Comparison of ENCODE assay signal across 14 cellular contexts in the genomic region with DNA sequence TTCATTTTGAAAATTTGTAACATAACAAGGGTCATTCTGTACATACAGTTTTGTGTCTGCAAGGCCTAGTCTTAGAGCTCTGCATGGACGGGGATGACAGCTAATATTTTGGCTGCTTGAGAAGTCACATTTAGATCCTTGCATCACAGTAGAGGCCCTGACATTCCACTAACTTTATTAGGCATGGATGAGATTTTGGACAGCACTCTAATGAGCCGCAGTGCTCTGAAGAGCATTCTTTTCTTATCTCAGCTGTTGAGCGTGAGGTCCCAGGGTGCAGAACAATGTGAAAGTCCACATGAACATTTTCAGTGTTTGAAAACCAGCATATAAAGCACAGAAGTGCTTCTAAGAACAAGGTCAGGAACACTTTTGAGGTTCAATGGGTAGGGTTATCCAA. TPM values are rescaled to one million over a fixed set of nuclear protein-coding genes. Genes with fewer than 3 reads are reported as not detected.
A peak's percentile ranks its signal among the peaks of the same experiment; 100 is the strongest.
DNase-seq lines count a peak whose midpoint lies in the region; ATAC-seq lines count a peak whose summit lies in the region.
"Had no signal": no experiment of that assay in that cellular context is flagged by ENCODE, and none has a peak within 500 bp of the region (broad histone marks: within the 10 kb centered on the region; RNA-seq: fewer than 3 reads in every experiment).

No MANE protein-coding gene starts in this region.

- DNase-seq in Daoy (ENCODE audit: low read depth): peak; percentile 22
- peak; percentile 24 for DNase-seq in adipocyte (ENCODE audit: low read depth)
- DNase-seq in left ventricle myocardium superior: no peak
- DNase-seq in trophoblast cell: peak; percentile 33 to 74
- DNase-seq in Karpas-422: no peak
- no peak for DNase-seq in SIG-M5 treated with dmso at 0.1 percent for 504 hours (lab: John Stamatoyannopoulos, UW; ENCODE audit: unreplicated experiment)
- DNase-seq in globus pallidus (ENCODE audit: low spot score): no peak
- DNase-seq: activated CD4-positive, alpha-beta T cell treated with anti-CD3 and anti-CD28 coated beads, Interleukin-2, amount 50 U/mL, for 48 hours; activated naive CD8-positive, alpha-beta T cell treated with anti-CD3 and anti-CD28 coated beads, Interleukin-2, amount 50 U/mL, for 24 hours; GOT3; sigmoid colon; stimulated activated CD4-positive, alpha-beta T cell treated with anti-CD3 and anti-CD28 coated beads, Interleukin-4, amount 100 ng/mL, for 4 hours had no signal

- H3K4me3 ChIP-seq in adipocyte (ENCODE audit: low read length) (no peak overlapping the region), trophoblast cell (ENCODE audit: low read depth, low read length) (no peak overlapping the region), Karpas-422 (ENCODE audit: low read length) (no peak overlapping the region)
- H3K4me3 ChIP-seq: lung, sigmoid colon had no signal

- H2BK5ac ChIP-seq in trophoblast cell (ENCODE audit: low read depth, low read length, poor library complexity): no peak overlapping the region

- no peak overlapping the region for H2BK12ac ChIP-seq in trophoblast cell (ENCODE audit: low read length)

- H3K4me2 ChIP-seq in trophoblast cell (ENCODE audit: low read length) (no peak overlapping the region), Karpas-422 (ENCODE audit: low read depth, low read length, poor library complexity, severe bottlenecking) (no peak overlapping the region)

- peaks cover 20% of the 10 kb centered on the region for H3K4me1 ChIP-seq in adipocyte (ENCODE audit: control insufficient read depth, insufficient read depth, low read length)
- no peaks in the 10 kb centered on the region for H3K4me1 ChIP-seq in trophoblast cell (ENCODE audit: control insufficient read depth in 1 of 2, insufficient read depth in 2 of 2, low read length in 2 of 2)
- peaks cover 15% of the 10 kb centered on the region for H3K4me1 ChIP-seq in Karpas-422 (ENCODE audit: low read length)

- H3K79me1 ChIP-seq in trophoblast cell (ENCODE audit: low read length): no peaks in the 10 kb centered on the region

- intact Hi-C loops in left ventricle myocardium superior (cut with micrococcal nuclease): no loop called here

- no peak overlapping the region for H2AK5ac ChIP-seq in trophoblast cell (ENCODE audit: low read length)

- peak; percentile 93 for ATAC-seq in left ventricle myocardium superior
- no peak for ATAC-seq in GM18870 (IDR thresholded peaks at IDR 0.05; ENCODE audit: unreplicated experiment)
- ATAC-seq: activated naive CD8-positive, alpha-beta T cell treated with anti-CD3 and anti-CD28 coated beads, Interleukin-2, amount 50 U/mL, for 24 hours had no signal

- no peak overlapping the region for H3K4ac ChIP-seq in trophoblast cell (ENCODE audit: low read depth, low read length)

- H3K9ac ChIP-seq in adipocyte (ENCODE audit: low read length) (no peak overlapping the region), trophoblast cell (ENCODE audit: low read length) (no peak overlapping the region), Karpas-422 (ENCODE audit: low read length) (no peak overlapping the region)

- H4K91ac ChIP-seq in trophoblast cell (ENCODE audit: low read depth, low read length): no peak overlapping the region

- H3K9me3 ChIP-seq in adipocyte (ENCODE audit: control insufficient read depth, low read length) (no peaks in the 10 kb centered on the region), trophoblast cell (ENCODE audit: insufficient read depth, low read depth, low read length) (no peaks in the 10 kb centered on the region), Karpas-422 (ENCODE audit: low read length) (no peaks in the 10 kb centered on the region)
- H3K9me3 ChIP-seq: sigmoid colon had no signal

- H3K9me2 ChIP-seq in Karpas-422 (replicated peaks; ENCODE audit: insufficient read depth, low read length): no peaks in the 10 kb centered on the region

- H3K79me2 ChIP-seq in trophoblast cell (ENCODE audit: control insufficient read depth, insufficient read depth, low read length, poor library complexity): no peaks in the 10 kb centered on the region
- H3K79me2 ChIP-seq in Karpas-422 (ENCODE audit: low read length): no peaks in the 10 kb centered on the region

- H3K36me3 ChIP-seq in adipocyte (ENCODE audit: control insufficient read depth, insufficient read depth, low read length, severe bottlenecking) (no peaks in the 10 kb centered on the region), trophoblast cell (ENCODE audit: control insufficient read depth in 1 of 2, insufficient read depth in 2 of 2, low read length in 2 of 2) (no peaks in the 10 kb centered on the region), Karpas-422 (ENCODE audit: insufficient read depth, low read length) (no peaks in the 10 kb centered on the region)
- H3K36me3 ChIP-seq: sigmoid colon had no signal

- WGBS in trophoblast cell (ENCODE audit: extremely low coverage, insufficient coverage, insufficient read length): no CpG with 5 or more reads among the region's 3 CpGs

- H3K14ac ChIP-seq in trophoblast cell (ENCODE audit: low read length): no peak overlapping the region

- H3K23ac ChIP-seq in trophoblast cell (ENCODE audit: low read length): no peak overlapping the region

- H3K27ac ChIP-seq in trophoblast cell (ENCODE audit: low read depth, low read length): no peak overlapping the region
- H3K27ac ChIP-seq in Karpas-422 (ENCODE audit: low read length): no peak overlapping the region
- H3K27ac ChIP-seq: sigmoid colon had no signal

- no peak overlapping the region for H4K12ac ChIP-seq in trophoblast cell (ENCODE audit: low read depth, low read length)

- H3K18ac ChIP-seq in trophoblast cell (ENCODE audit: low read length): no peak overlapping the region

- no peak overlapping the region for H2BK120ac ChIP-seq in trophoblast cell (ENCODE audit: insufficient read depth, low read length, poor library complexity)

- no peaks in the 10 kb centered on the region for H4K20me1 ChIP-seq in Karpas-422 (ENCODE audit: insufficient read depth, low read depth, low read length)

- H2AFZ ChIP-seq in trophoblast cell (ENCODE audit: insufficient read depth, low read length, poor library complexity) (no peak overlapping the region), Karpas-422 (ENCODE audit: low read length) (no peak overlapping the region)

- H3K27me3 ChIP-seq in adipocyte (replicated peaks; ENCODE audit: control insufficient read depth, insufficient read depth, low read length): no peaks in the 10 kb centered on the region
- H3K27me3 ChIP-seq in trophoblast cell (ENCODE audit: insufficient read depth, low read length): no peaks in the 10 kb centered on the region
- no peaks in the 10 kb centered on the region for H3K27me3 ChIP-seq in Karpas-422 (ENCODE audit: low read length)
- H3K27me3 ChIP-seq: sigmoid colon had no signal

- no peak overlapping the region for H4K8ac ChIP-seq in trophoblast cell (ENCODE audit: low read depth, low read length)

RNA-seq across cellular contexts. Expression of a gene that starts 58.9 kb away (rescaled TPM):
- 1.5 TPM in 1 of 2 replicates, not detected in the other for total RNA-seq in Daoy (2014; rRNA removed; shearing (Covaris generic))
- 1.7 TPM for total RNA-seq in left ventricle myocardium superior
- 0.03 and 0.07 TPM in 2 replicates for polyA plus RNA-seq in trophoblast cell (2013)
- not detected in 2 replicates for total RNA-seq in Karpas-422 (2014; rRNA removed; shearing (Covaris generic); ENCODE audit: low replicate concordance)

Comparison
In these comparisons a context has a peak if more than half of its experiments do, and no peak if none do; other contexts are left out.
1. DNase-seq: peak in Daoy (single experiment), adipocyte (single experiment) and trophoblast cell (2 of 2); none in left ventricle myocardium superior (single experiment), Karpas-422 (single experiment), SIG-M5 treated with dmso at 0.1 percent for 504 hours (single experiment) and globus pallidus (single experiment).